In the genomic region with DNA sequence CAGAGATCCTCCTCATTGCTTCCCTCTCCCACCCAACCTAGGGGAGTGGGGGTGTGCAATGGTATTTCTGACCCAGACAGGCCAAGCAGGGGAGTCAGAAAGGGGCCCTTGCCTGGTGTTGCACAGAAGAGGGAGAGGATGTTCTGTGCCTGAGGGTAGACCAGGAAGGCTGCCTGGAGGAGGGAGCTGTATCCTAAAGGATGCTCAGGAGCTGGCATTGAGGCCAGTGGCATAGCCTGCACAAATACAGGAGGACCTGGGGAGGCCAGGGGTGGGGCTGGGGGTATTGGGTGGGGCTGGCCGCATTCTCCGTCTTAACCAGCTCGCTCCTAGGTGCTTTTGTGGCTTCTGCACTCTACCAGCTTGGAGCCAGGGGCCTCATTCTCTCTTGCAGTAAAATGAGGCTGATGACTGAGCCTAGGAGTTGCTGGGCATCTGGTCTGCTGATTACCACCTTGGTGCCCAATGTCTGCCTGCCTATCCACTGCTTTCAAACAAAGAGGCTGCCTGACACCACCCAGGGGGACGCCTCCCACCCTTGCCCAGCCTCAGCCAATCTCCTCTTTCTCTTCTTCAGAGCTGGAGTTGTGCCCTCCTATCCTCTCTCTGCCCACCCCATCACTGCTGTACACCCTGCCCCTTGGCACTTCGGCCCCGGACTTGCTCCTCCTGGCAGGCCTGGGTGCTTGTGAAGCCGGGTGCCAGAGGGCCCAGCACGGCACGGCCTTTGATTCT, we compare ENCODE assay signal across 9 cellular contexts. TPM values are rescaled to one million over a fixed set of nuclear protein-coding genes. Genes with fewer than 3 reads are reported as not detected.
A peak's percentile ranks its signal among the peaks of the same experiment; 100 is the strongest.
DNase-seq lines count a peak whose midpoint lies in the region; ATAC-seq, FAIRE-seq and TF ChIP-seq lines count a peak whose summit lies in the region.
"Had no signal": no experiment of that assay in that cellular context is flagged by ENCODE, and none has a peak within 500 bp of the region (broad histone marks: within the 10 kb centered on the region; RNA-seq: fewer than 3 reads in every experiment).

No MANE protein-coding gene starts in this region.

- no peaks in the 10 kb centered on the region for H3K36me3 ChIP-seq in Panc1 (ENCODE audit: control insufficient read depth, insufficient read depth, low read length)
- peaks cover 1 to 3% (median 2%) of the 10 kb centered on the region in 3 donors for H3K36me3 ChIP-seq in skeletal muscle tissue (ENCODE audit: control insufficient read depth in 3 of 3, insufficient read depth in 3 of 3, low read length in 3 of 3)
- H3K36me3 ChIP-seq in small intestine (ENCODE audit: control insufficient read depth in 2 of 2, insufficient read depth in 2 of 2, low read length in 2 of 2) = no peaks in the 10 kb centered on the region

- no peak for FAIRE-seq in small intestine (lab: Jason Lieb, UNC)
- FAIRE-seq: bronchial epithelial cell had no signal

- in situ Hi-C loops in Panc1 (cut with HindIII; ENCODE audit: low pct_unique_long_range_greater_than_20kb, low sequenced_read_pairs) = no loop called here

- CTCF ChIA-PET in Panc1 (lab: Charles Lee) = no interaction called here

- BruUV-seq in Panc1 (replicated peaks; lab: Mats Ljungman, UMichigan) = no TSS peak

- POLR2A ChIA-PET in Panc1 (lab: Charles Lee) = no interaction called here

- H3K4me1 ChIP-seq in Panc1 (ENCODE audit: control insufficient read depth, insufficient read depth, low read length) (peaks cover 26% of the 10 kb centered on the region), skeletal muscle tissue (ENCODE audit: control insufficient read depth in 3 of 3, insufficient read depth in 3 of 3, low read length in 3 of 3) (peaks cover 11 to 19% (median 17%) of the 10 kb centered on the region in 3 donors), small intestine (ENCODE audit: control insufficient read depth in 2 of 2, insufficient read depth in 1 of 2, low read depth in 1 of 2, low read length in 1 of 2) (peaks cover 0 to 4% of the 10 kb centered on the region in 2 donors)

- no peak for TF ChIP-seq CTCF in Panc1 (IDR thresholded peaks at IDR 0.05)
- TF ChIP-seq CTCF in fibroblast of pulmonary artery (IDR thresholded peaks at IDR 0.05; ENCODE audit: low read length, missing control alignments) = no peak

- WGBS in small intestine, 3 donors = 69 to 80% (median 77%) methylated on average over 9 of the region's 9 CpGs

- H3K9me3 ChIP-seq in Panc1 (ENCODE audit: control insufficient read depth, insufficient read depth, low read depth, low read length) (no peaks in the 10 kb centered on the region), skeletal muscle tissue (ENCODE audit: control insufficient read depth in 3 of 3, low read length in 3 of 3) (no peaks in the 10 kb centered on the region), small intestine (ENCODE audit: control insufficient read depth, low read depth) (no peaks in the 10 kb centered on the region)

- ATAC-seq in Panc1 = no peak
- no peak for ATAC-seq in HG02642 (IDR thresholded peaks at IDR 0.05; ENCODE audit: poor library complexity, unreplicated experiment)

- no peaks in the 10 kb centered on the region for H3K27me3 ChIP-seq in Panc1 (ENCODE audit: control insufficient read depth, insufficient read depth, low read length)
- H3K27me3 ChIP-seq in skeletal muscle tissue (ENCODE audit: control insufficient read depth in 3 of 3, insufficient read depth in 3 of 3, low read length in 3 of 3) = peaks cover 24 to 32% (median 31%) of the 10 kb centered on the region in 3 donors
- H3K27me3 ChIP-seq in small intestine (ENCODE audit: control insufficient read depth in 2 of 2, insufficient read depth in 2 of 2, low read length in 2 of 2) = peaks cover 9 to 12% of the 10 kb centered on the region in 2 donors

- H3K4me3 ChIP-seq in Panc1 (ENCODE audit: low read depth in 2 of 2, low read length in 2 of 2) (peak overlapping the region; percentile 66 to 93), fibroblast of pulmonary artery (replicated peaks; ENCODE audit: low read depth, low read length) (peak overlapping the region; percentile 63), skeletal muscle tissue (ENCODE audit: low read length in 3 of 3) (peak overlapping the region; percentile 80 to 91 (median 84)), small intestine (ENCODE audit: low read depth in 1 of 2, low read length in 2 of 2) (no peak overlapping the region)

- intact Hi-C loops in Panc1 (cut with micrococcal nuclease; ENCODE audit: unreplicated experiment) = no loop called here

- peak overlapping the region; percentile 91 for H3K27ac ChIP-seq in Panc1 (ENCODE audit: low read length)
- H3K27ac ChIP-seq in skeletal muscle tissue (ENCODE audit: low read depth, low read length) = no peak overlapping the region
- no peak overlapping the region for H3K27ac ChIP-seq in small intestine (ENCODE audit: low read depth in 1 of 2, low read length in 1 of 2)

- DNase-seq in NCI-H146 (lab: John Stamatoyannopoulos, UW) (peak; percentile 27), NCI-H146 treated with DMSO at 0.1 percent for 48 hours (lab: John Stamatoyannopoulos, UW; ENCODE audit: unreplicated experiment) (no peak), Panc1 (ENCODE audit: low read depth, low spot score) (no peak), fibroblast of pulmonary artery (ENCODE audit: low read depth) (no peak), inferior parietal cortex (ENCODE audit: extremely low spot score) (no peak), small intestine (no peak)

- H3K9ac ChIP-seq in skeletal muscle tissue (ENCODE audit: low read depth in 1 of 3, low read length in 3 of 3) = peak overlapping the region; percentile 70 to 83 (median 82)

RNA-seq across cellular contexts. Expression of a gene that starts 4.6 kb away (rescaled TPM):
- total RNA-seq in Panc1 (2021; ENCODE audit: unreplicated experiment) = 1.6 TPM
- 0.23 TPM for polyA plus RNA-seq in Panc1 (2012; ENCODE audit: insufficient read length)
- total RNA-seq in skeletal muscle tissue = not detected
- not detected for polyA plus RNA-seq in small intestine

RNA-seq across cellular contexts. Expression of a gene that starts 8.4 kb away (rescaled TPM):
- total RNA-seq in Panc1 (2021; ENCODE audit: unreplicated experiment) (29.0 TPM), skeletal muscle tissue (8.4 TPM)
- 16.4 TPM for polyA plus RNA-seq in Panc1 (2012; ENCODE audit: insufficient read length)
- polyA plus RNA-seq in small intestine = 1 to 10 TPM; 1.8 to 7.6 (median 6.7) TPM

RNA-seq across cellular contexts. Expression of a gene that starts 13.0 kb away (rescaled TPM):
- total RNA-seq in Panc1 (2021; ENCODE audit: unreplicated experiment) (1,487 TPM), skeletal muscle tissue (3,737 TPM)
- 2,835 TPM for polyA plus RNA-seq in Panc1 (2012; ENCODE audit: insufficient read length)
- polyA plus RNA-seq in small intestine = 1,000 to 10,000 TPM in 2 of 3 donors, 100 to 1,000 TPM in 1; 863 to 1,751 (median 1,463) TPM

RNA-seq across cellular contexts. Expression of a gene that starts 19.2 kb away (rescaled TPM):
- 1.6 TPM for total RNA-seq in Panc1 (2021; ENCODE audit: unreplicated experiment)
- 3.7 TPM for polyA plus RNA-seq in Panc1 (2012; ENCODE audit: insufficient read length)
- 0.52 TPM for total RNA-seq in skeletal muscle tissue
- polyA plus RNA-seq in small intestine = 1 to 10 TPM; 2.9 to 4.3 (median 3.4) TPM

RNA-seq across cellular contexts. Expression of a gene that starts 37.5 kb away (rescaled TPM):
- 1.9 TPM for total RNA-seq in Panc1 (2021; ENCODE audit: unreplicated experiment)
- 4.0 TPM for polyA plus RNA-seq in Panc1 (2012; ENCODE audit: insufficient read length)
- 2.1 TPM for total RNA-seq in skeletal muscle tissue
- under 1 TPM in 2 of 3 donors, not detected in 1; 0.22 to 0.82 TPM for polyA plus RNA-seq in small intestine

Comparison
In these comparisons a context has a peak if more than half of its experiments do, and no peak if none do; other contexts are left out.
1. H3K4me3 ChIP-seq: peak in Panc1 (2 of 2), fibroblast of pulmonary artery (single experiment) and skeletal muscle tissue (3 of 3); none in small intestine (0 of 2).